Comparison of ENCODE assay signal across 16 cellular contexts in the genomic region with DNA sequence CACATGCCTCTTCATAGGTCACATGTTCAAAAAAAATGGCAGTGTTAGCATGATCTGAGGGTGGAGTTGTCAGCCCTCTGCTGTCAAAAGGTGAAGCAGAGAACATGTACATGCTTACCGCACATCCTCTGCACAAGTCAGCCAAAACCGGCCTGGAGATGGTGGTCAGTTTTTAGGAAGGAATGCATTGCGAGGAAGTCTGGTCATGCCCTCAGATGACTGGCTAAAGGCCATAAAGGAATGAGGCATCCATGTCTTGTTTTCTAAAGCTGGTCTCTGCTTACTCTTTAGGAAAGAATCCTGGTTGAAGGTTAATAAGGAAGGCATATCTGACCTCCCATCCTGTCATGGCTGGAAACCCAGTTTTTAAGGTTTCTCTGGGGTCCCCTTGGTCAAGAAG.
DNase-seq lines count a peak whose midpoint lies in the region; ATAC-seq, FAIRE-seq and TF ChIP-seq lines count a peak whose summit lies in the region.
"Had no signal": no experiment of that assay in that cellular context is flagged by ENCODE, and none has a peak within 500 bp of the region (broad histone marks: within the 10 kb centered on the region; RNA-seq: fewer than 3 reads in every experiment).

No MANE protein-coding gene starts in this region.

- in situ Hi-C loops in astrocyte of the cerebellum (cut with HindIII; ENCODE audit: low sequenced_read_pairs): no loop called here

- no peak for TF ChIP-seq POLR2A in GM12892 (IDR thresholded peaks at IDR 0.05; ENCODE audit: low read depth, low read length)

- DNase-seq in HCEC 1CT (peak; percentile 7), astrocyte of the cerebellum (ENCODE audit: low read depth) (peak; percentile 50), fibroblast of the aortic adventitia (ENCODE audit: low read depth) (peak; percentile 29), urothelium cell line (ENCODE audit: low spot score) (no peak), GM12892 (ENCODE audit: insufficient read length) (no peak)
- no peak for DNase-seq in activated CD4-positive, alpha-beta T cell treated with anti-CD3 and anti-CD28 coated beads for 4 hours
- DNase-seq: ACHN; Calu3; CD4-positive, alpha-beta T cell; GDM1; H7; NCI-H1694 treated with DMSO at 0.1 percent for 48 hours; NCI-H446 treated with DMSO at 0.1 percent for 48 hours; NCI-H748 treated with DMSO at 0.1 percent for 48 hours; PC-3 had no signal

- no peak for ATAC-seq in HG03354 (IDR thresholded peaks at IDR 0.05; ENCODE audit: poor library complexity, severe bottlenecking, unreplicated experiment)
- ATAC-seq: PC-3 had no signal

- TF ChIP-seq CTCF in astrocyte of the cerebellum (IDR thresholded peaks at IDR 0.05; ENCODE audit: low read depth, low read length, missing control alignments) (no peak), fibroblast of the aortic adventitia (IDR thresholded peaks at IDR 0.05; ENCODE audit: insufficient read depth, low read length) (no peak)

- H3K4me3 ChIP-seq in astrocyte of the cerebellum (ENCODE audit: low read depth, low read length): no peak overlapping the region
- no peak overlapping the region for H3K4me3 ChIP-seq in fibroblast of the aortic adventitia (ENCODE audit: low read depth, low read length)

- peak; percentile 62 for FAIRE-seq in urothelium cell line (lab: Jason Lieb, UNC)
- no peak for FAIRE-seq in GM12892 (lab: Jason Lieb, UNC)

Comparison
In these comparisons a context has a peak if more than half of its experiments do, and no peak if none do; other contexts are left out.
1. DNase-seq: peak in HCEC 1CT (single experiment), astrocyte of the cerebellum (single experiment) and fibroblast of the aortic adventitia (single experiment); none in urothelium cell line (single experiment), activated CD4-positive, alpha-beta T cell treated with anti-CD3 and anti-CD28 coated beads for 4 hours (0 of 2) and GM12892 (single experiment).